In genomic region chr4:39719804-39720580, GRCh38 we compare ENCODE assay signal across 14 cellular contexts. TPM values are rescaled to one million over a fixed set of nuclear protein-coding genes. Genes with fewer than 3 reads are reported as not detected.
DNase-seq lines count a peak whose midpoint lies in the region; ATAC-seq and TF ChIP-seq lines count a peak whose summit lies in the region.
"Had no signal": no experiment of that assay in that cellular context is flagged by ENCODE, and none has a peak within 500 bp of the region (broad histone marks: within the 10 kb centered on the region; RNA-seq: fewer than 3 reads in every experiment).

No MANE protein-coding gene starts in this region.

- no peaks in the 10 kb centered on the region for H3K9me3 Mint-ChIP-seq in activated naive CD4-positive, alpha-beta T cell treated with anti-CD3 and anti-CD28 coated beads, Interleukin-2, amount 50 U/mL, for 72 hours
- H3K9me3 Mint-ChIP-seq in activated T-helper 17 cell treated with anti-CD3 and anti-CD28 coated beads, Interleukin-2, amount 50 U/mL, for 72 hours: no peaks in the 10 kb centered on the region
- no peaks in the 10 kb centered on the region for H3K9me3 Mint-ChIP-seq in type B pancreatic cell

- H3K4me1 Mint-ChIP-seq in activated T-helper 17 cell treated with anti-CD3 and anti-CD28 coated beads, Interleukin-2, amount 50 U/mL, for 72 hours: peaks cover 25% of the 10 kb centered on the region
- peaks cover 22% of the 10 kb centered on the region for H3K4me1 Mint-ChIP-seq in type B pancreatic cell (ENCODE audit: unreplicated experiment)

- ATAC-seq in activated naive CD4-positive, alpha-beta T cell treated with anti-CD3 and anti-CD28 coated beads, Interleukin-2, amount 50 U/mL, for 72 hours: peak; percentile 34 to 56
- peak; percentile 79 for ATAC-seq in activated T-helper 17 cell treated with anti-CD3 and anti-CD28 coated beads, Interleukin-2, amount 50 U/mL, for 72 hours (replicated peaks)
- ATAC-seq: left ventricle myocardium superior; stimulated activated naive B cell treated with anti-CD40 and anti-IgM and Interleukin-4, amounts not matched to agents 10 μg/mL and 1 μg/mL and 100 μg/mL, for 72 hours had no signal

- TF ChIP-seq CTCF in type B pancreatic cell (conservative IDR thresholded peaks at IDR 0.05): no peak

- no peak for DNase-seq in activated naive CD4-positive, alpha-beta T cell treated with anti-CD3 and anti-CD28 coated beads, Interleukin-2, amount 50 U/mL, for 72 hours (ENCODE audit: low spot score in 2 of 2)
- DNase-seq in activated naive CD4-positive, alpha-beta T cell treated with Interleukin-2 at 50 U/mL for 16 hours: no peak
- peak; percentile 58 for DNase-seq in iris pigment epithelial cell (ENCODE audit: low read depth)
- DNase-seq in type B pancreatic cell (ENCODE audit: extremely low spot score, unreplicated experiment): no peak
- DNase-seq in HK-2 (ENCODE audit: unreplicated experiment): no peak
- DNase-seq in NCI-H82 (lab: John Stamatoyannopoulos, UW): no peak
- DNase-seq in DMS 273 treated with DMSO at 0.1 percent for 48 hours (lab: John Stamatoyannopoulos, UW): no peak
- DNase-seq: activated CD8-positive, alpha-beta memory T cell treated with anti-CD3 and anti-CD28 coated beads, Interleukin-2, amount 50 U/mL, for 4 hours; HCEC 1CT; left ventricle myocardium superior; NCI-H1417 treated with DMSO at 0.1 percent for 48 hours; NCI-H2227 treated with DMSO at 0.1 percent for 48 hours; stimulated activated naive B cell treated with anti-CD40 and anti-IgM and Interleukin-4, amounts not matched to agents 10 μg/mL and 1 μg/mL and 100 μg/mL, for 72 hours had no signal

- H3K4me3 Mint-ChIP-seq in activated T-helper 17 cell treated with anti-CD3 and anti-CD28 coated beads, Interleukin-2, amount 50 U/mL, for 72 hours: peak overlapping the region; percentile 43
- H3K4me3 Mint-ChIP-seq in type B pancreatic cell: no peak overlapping the region
- H3K4me3 Mint-ChIP-seq: stimulated activated naive B cell treated with anti-CD40 and anti-IgM and Interleukin-4, amounts not matched to agents 10 μg/mL and 1 μg/mL and 100 μg/mL, for 72 hours had no signal

- H3K36me3 Mint-ChIP-seq in activated naive CD4-positive, alpha-beta T cell treated with anti-CD3 and anti-CD28 coated beads, Interleukin-2, amount 50 U/mL, for 72 hours: peaks cover 8 to 11% of the 10 kb centered on the region in 2 donors
- H3K36me3 Mint-ChIP-seq in activated T-helper 17 cell treated with anti-CD3 and anti-CD28 coated beads, Interleukin-2, amount 50 U/mL, for 72 hours (ENCODE audit: low read depth): peaks cover 52% of the 10 kb centered on the region
- peaks cover 29% of the 10 kb centered on the region for H3K36me3 Mint-ChIP-seq in type B pancreatic cell

- no peaks in the 10 kb centered on the region for H3K27me3 Mint-ChIP-seq in activated T-helper 17 cell treated with anti-CD3 and anti-CD28 coated beads, Interleukin-2, amount 50 U/mL, for 72 hours
- H3K27me3 Mint-ChIP-seq in type B pancreatic cell: no peaks in the 10 kb centered on the region
- H3K27me3 Mint-ChIP-seq: stimulated activated naive B cell treated with anti-CD40 and anti-IgM and Interleukin-4, amounts not matched to agents 10 μg/mL and 1 μg/mL and 100 μg/mL, for 72 hours had no signal

- peak overlapping the region; percentile 12 to 70 for H3K27ac Mint-ChIP-seq in activated naive CD4-positive, alpha-beta T cell treated with anti-CD3 and anti-CD28 coated beads, Interleukin-2, amount 50 U/mL, for 72 hours
- peak overlapping the region; percentile 66 for H3K27ac Mint-ChIP-seq in activated T-helper 17 cell treated with anti-CD3 and anti-CD28 coated beads, Interleukin-2, amount 50 U/mL, for 72 hours
- peak overlapping the region; percentile 48 for H3K27ac Mint-ChIP-seq in type B pancreatic cell

RNA-seq across cellular contexts. Expression of gene UBE2K, which starts 22.1 kb away (rescaled TPM):
- 10 to 100 TPM; 70.8 to 78.8 TPM for total RNA-seq in activated naive CD4-positive, alpha-beta T cell treated with anti-CD3 and anti-CD28 coated beads, Interleukin-2, amount 50 U/mL, for 72 hours
- 10 to 100 TPM; 52.5 to 90.0 TPM for total RNA-seq in activated T-helper 17 cell treated with anti-CD3 and anti-CD28 coated beads, Interleukin-2, amount 50 U/mL, for 72 hours
- 87.7 and 88.6 TPM in 2 replicates for total RNA-seq in type B pancreatic cell (ENCODE audit: low replicate concordance)
